Comparison of ENCODE assay signal across 1 cellular context in the genomic region with DNA sequence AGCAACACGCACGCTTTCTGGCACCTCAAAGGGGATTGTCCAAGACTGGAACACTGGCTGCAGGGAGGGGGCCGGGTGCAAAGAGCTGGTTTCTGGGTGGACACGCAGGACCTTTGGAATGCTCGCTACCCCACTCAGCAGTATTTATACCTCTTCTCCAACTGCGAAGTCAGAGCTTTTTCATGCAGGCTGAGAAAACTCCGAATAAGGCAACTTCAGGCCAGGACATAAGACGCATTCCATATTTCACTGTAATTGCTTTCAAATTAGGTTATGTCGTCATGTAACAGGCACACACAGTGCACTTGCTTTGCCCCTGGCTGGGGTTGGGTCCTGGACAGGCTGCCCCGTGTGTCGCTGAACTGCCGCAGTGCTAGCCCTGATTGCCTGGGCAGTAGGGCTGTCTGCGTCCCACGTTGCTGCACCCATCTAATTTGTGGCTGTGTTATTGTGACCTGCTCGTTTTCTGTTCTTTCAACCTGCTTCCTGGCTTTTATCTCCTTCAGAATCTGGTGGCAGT.
TF ChIP-seq lines count a peak whose summit lies in the region.

No MANE protein-coding gene starts in this region.

TF ChIP-seq in HCT116, 20 proteins besides CTCF, POLR2A, EP300 and RAD21:
- TF ChIP-seq, protein P1, sequence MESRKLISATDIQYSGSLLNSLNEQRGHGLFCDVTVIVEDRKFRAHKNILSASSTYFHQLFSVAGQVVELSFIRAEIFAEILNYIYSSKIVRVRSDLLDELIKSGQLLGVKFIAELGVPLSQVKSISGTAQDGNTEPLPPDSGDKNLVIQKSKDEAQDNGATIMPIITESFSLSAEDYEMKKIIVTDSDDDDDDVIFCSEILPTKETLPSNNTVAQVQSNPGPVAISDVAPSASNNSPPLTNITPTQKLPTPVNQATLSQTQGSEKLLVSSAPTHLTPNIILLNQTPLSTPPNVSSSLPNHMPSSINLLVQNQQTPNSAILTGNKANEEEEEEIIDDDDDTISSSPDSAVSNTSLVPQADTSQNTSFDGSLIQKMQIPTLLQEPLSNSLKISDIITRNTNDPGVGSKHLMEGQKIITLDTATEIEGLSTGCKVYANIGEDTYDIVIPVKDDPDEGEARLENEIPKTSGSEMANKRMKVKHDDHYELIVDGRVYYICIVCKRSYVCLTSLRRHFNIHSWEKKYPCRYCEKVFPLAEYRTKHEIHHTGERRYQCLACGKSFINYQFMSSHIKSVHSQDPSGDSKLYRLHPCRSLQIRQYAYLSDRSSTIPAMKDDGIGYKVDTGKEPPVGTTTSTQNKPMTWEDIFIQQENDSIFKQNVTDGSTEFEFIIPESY (IDR thresholded peaks at IDR 0.05; ENCODE audit: extremely low read depth, insufficient replicate concordance, low read length), result no peak
- no peak for TF ChIP-seq ZNF274 (IDR thresholded peaks at IDR 0.05; ENCODE audit: low read depth, low read length)
- peak; percentile 32; the same call in 1 of the 2 replicates for TF ChIP-seq JUND (IDR thresholded peaks at IDR 0.05)
- TF ChIP-seq, protein P2, sequence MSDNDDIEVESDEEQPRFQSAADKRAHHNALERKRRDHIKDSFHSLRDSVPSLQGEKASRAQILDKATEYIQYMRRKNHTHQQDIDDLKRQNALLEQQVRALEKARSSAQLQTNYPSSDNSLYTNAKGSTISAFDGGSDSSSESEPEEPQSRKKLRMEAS (IDR thresholded peaks at IDR 0.05), result peak; percentile 53
- TF ChIP-seq CEBPB (IDR thresholded peaks at IDR 0.05; ENCODE audit: low read depth), result no peak
- no peak for TF ChIP-seq EGR1 (IDR thresholded peaks at IDR 0.05; ENCODE audit: low read depth)
- peak; percentile 55; the same call in 1 of the 2 replicates for TF ChIP-seq CBX3 (IDR thresholded peaks at IDR 0.05; ENCODE audit: low read depth)
- TF ChIP-seq SRF (IDR thresholded peaks at IDR 0.05; ENCODE audit: low read depth), result peak; percentile 67; the same call in 1 of the 2 replicates
- TF ChIP-seq POLR2AphosphoS5 (IDR thresholded peaks at IDR 0.05; ENCODE audit: low read depth, low read length), result peak; percentile 38; the same call in 1 of the 2 replicates
- peak; percentile 41; the same call in 1 of the 2 replicates for TF ChIP-seq FOSL1 (IDR thresholded peaks at IDR 0.05; ENCODE audit: low read depth)
- TF ChIP-seq ELF1 (IDR thresholded peaks at IDR 0.05; ENCODE audit: borderline replicate concordance, low read depth), result no peak
- TF ChIP-seq SIN3A (IDR thresholded peaks at IDR 0.05; ENCODE audit: low read depth), result 0 out of 2 replicates have a peak, but pooled peaks have one; percentile 34
- TF ChIP-seq ZFX (IDR thresholded peaks at IDR 0.05), result no peak
- TF ChIP-seq, protein P3, sequence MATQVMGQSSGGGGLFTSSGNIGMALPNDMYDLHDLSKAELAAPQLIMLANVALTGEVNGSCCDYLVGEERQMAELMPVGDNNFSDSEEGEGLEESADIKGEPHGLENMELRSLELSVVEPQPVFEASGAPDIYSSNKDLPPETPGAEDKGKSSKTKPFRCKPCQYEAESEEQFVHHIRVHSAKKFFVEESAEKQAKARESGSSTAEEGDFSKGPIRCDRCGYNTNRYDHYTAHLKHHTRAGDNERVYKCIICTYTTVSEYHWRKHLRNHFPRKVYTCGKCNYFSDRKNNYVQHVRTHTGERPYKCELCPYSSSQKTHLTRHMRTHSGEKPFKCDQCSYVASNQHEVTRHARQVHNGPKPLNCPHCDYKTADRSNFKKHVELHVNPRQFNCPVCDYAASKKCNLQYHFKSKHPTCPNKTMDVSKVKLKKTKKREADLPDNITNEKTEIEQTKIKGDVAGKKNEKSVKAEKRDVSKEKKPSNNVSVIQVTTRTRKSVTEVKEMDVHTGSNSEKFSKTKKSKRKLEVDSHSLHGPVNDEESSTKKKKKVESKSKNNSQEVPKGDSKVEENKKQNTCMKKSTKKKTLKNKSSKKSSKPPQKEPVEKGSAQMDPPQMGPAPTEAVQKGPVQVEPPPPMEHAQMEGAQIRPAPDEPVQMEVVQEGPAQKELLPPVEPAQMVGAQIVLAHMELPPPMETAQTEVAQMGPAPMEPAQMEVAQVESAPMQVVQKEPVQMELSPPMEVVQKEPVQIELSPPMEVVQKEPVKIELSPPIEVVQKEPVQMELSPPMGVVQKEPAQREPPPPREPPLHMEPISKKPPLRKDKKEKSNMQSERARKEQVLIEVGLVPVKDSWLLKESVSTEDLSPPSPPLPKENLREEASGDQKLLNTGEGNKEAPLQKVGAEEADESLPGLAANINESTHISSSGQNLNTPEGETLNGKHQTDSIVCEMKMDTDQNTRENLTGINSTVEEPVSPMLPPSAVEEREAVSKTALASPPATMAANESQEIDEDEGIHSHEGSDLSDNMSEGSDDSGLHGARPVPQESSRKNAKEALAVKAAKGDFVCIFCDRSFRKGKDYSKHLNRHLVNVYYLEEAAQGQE (IDR thresholded peaks at IDR 0.05; ENCODE audit: low read depth), result no peak
- peak; percentile 57 for TF ChIP-seq SP1 (IDR thresholded peaks at IDR 0.05; ENCODE audit: low read depth)
